In genomic region chr4:147488551-147488950, GRCh38 we compare ENCODE assay signal across 22 cellular contexts. TPM values are rescaled to one million over a fixed set of nuclear protein-coding genes. Genes with fewer than 3 reads are reported as not detected.
DNase-seq lines count a peak whose midpoint lies in the region; FAIRE-seq and TF ChIP-seq lines count a peak whose summit lies in the region.
"Had no signal": no experiment of that assay in that cellular context is flagged by ENCODE, and none has a peak within 500 bp of the region (broad histone marks: within the 10 kb centered on the region; RNA-seq: fewer than 3 reads in every experiment).

No MANE protein-coding gene starts in this region.

- H3K27ac Mint-ChIP-seq in astrocyte (ENCODE audit: unreplicated experiment) (no peak overlapping the region), immature natural killer cell (no peak overlapping the region)

- no peak for TF ChIP-seq CTCF in astrocyte (IDR thresholded peaks at IDR 0.05; ENCODE audit: insufficient read depth, low read depth, low read length)
- no peak for TF ChIP-seq CTCF in osteoblast (IDR thresholded peaks at IDR 0.05; ENCODE audit: extremely low read depth, low read depth, low read length)
- no peak for TF ChIP-seq CTCF in tibial nerve (IDR thresholded peaks at IDR 0.05)

- no peaks in the 10 kb centered on the region for H4K20me1 ChIP-seq in GM23248 (ENCODE audit: insufficient read depth)
- H4K20me1 ChIP-seq in astrocyte (ENCODE audit: insufficient read depth, low read length): no peaks in the 10 kb centered on the region
- H4K20me1 ChIP-seq in osteoblast (ENCODE audit: insufficient read depth, low read length): no peaks in the 10 kb centered on the region

- H3K27me3 Mint-ChIP-seq in astrocyte (ENCODE audit: low read depth, unreplicated experiment) (no peaks in the 10 kb centered on the region), immature natural killer cell (ENCODE audit: low read depth in 3 of 3) (peaks cover 0 to 3% (median 0%) of the 10 kb centered on the region in 3 donors)

- H3K79me2 ChIP-seq in GM23248 (ENCODE audit: insufficient read depth) (no peaks in the 10 kb centered on the region), astrocyte (ENCODE audit: insufficient read depth, low read length) (peaks cover 60% of the 10 kb centered on the region), osteoblast (ENCODE audit: insufficient read depth, low read length) (no peaks in the 10 kb centered on the region)

- H3K9me3 ChIP-seq in GM23248 (ENCODE audit: low read depth): no peaks in the 10 kb centered on the region
- H3K9me3 ChIP-seq in astrocyte (ENCODE audit: insufficient read depth, low read depth, low read length): no peaks in the 10 kb centered on the region
- no peaks in the 10 kb centered on the region for H3K9me3 ChIP-seq in osteoblast (ENCODE audit: low read depth, low read length)
- no peaks in the 10 kb centered on the region for H3K9me3 ChIP-seq in tibial nerve
- H3K9me3 ChIP-seq: MG63, Peyer's patch had no signal

- no peaks in the 10 kb centered on the region for H3F3A ChIP-seq in GM23248 (ENCODE audit: insufficient read depth)

- FAIRE-seq in astrocyte (lab: Jason Lieb, UNC): peak; percentile 54
- FAIRE-seq: GM18507, HTR-8/SVneo had no signal

- H3K9me3 Mint-ChIP-seq in astrocyte (ENCODE audit: unreplicated experiment) (peaks cover 2% of the 10 kb centered on the region), immature natural killer cell (peaks cover 0 to 8% (median 0%) of the 10 kb centered on the region in 6 donors)

- H3K27ac ChIP-seq in GM23248 (no peak overlapping the region), astrocyte (ENCODE audit: low read depth, low read length) (no peak overlapping the region), osteoblast (ENCODE audit: low read depth, low read length) (no peak overlapping the region), tibial nerve (no peak overlapping the region)
- H3K27ac ChIP-seq: Peyer's patch had no signal

- H2AFZ ChIP-seq in GM23248 (no peak overlapping the region), astrocyte (ENCODE audit: low read depth, low read length) (no peak overlapping the region), osteoblast (ENCODE audit: low read length) (no peak overlapping the region)

- WGBS in GM23248 (ENCODE audit: low coverage in 1 of 2, low lambda C conversion rate in 2 of 2, missing lambda C conversion rate in 2 of 2), 2 experiments: 52 to 59% methylated on average over 1 of the region's 1 CpG
- WGBS in tibial nerve, 2 donors: 70 to 83% methylated on average over 1 of the region's 1 CpG

- H3K36me3 ChIP-seq in GM23248 (ENCODE audit: low read depth) (no peaks in the 10 kb centered on the region), astrocyte (ENCODE audit: insufficient read depth, low read length) (peaks cover 4% of the 10 kb centered on the region), osteoblast (ENCODE audit: insufficient read depth, low read length) (no peaks in the 10 kb centered on the region), tibial nerve (no peaks in the 10 kb centered on the region)
- H3K36me3 ChIP-seq: MG63, Peyer's patch had no signal

- H3K4me1 Mint-ChIP-seq in astrocyte (ENCODE audit: low read depth, unreplicated experiment) (peaks cover 20% of the 10 kb centered on the region), immature natural killer cell (no peaks in the 10 kb centered on the region)

- TF ChIP-seq POLR2A in tibial nerve (IDR thresholded peaks at IDR 0.05): no peak

- no peak for TF ChIP-seq EP300 in tibial nerve (IDR thresholded peaks at IDR 0.05)

- H3K27me3 ChIP-seq in GM23248 (replicated peaks; ENCODE audit: insufficient read depth): no peaks in the 10 kb centered on the region
- H3K27me3 ChIP-seq in astrocyte (ENCODE audit: insufficient read depth, low read length): no peaks in the 10 kb centered on the region
- H3K27me3 ChIP-seq in osteoblast (ENCODE audit: insufficient read depth, low read length): no peaks in the 10 kb centered on the region
- H3K27me3 ChIP-seq in tibial nerve: no peaks in the 10 kb centered on the region
- H3K27me3 ChIP-seq: MG63, Peyer's patch had no signal

- H3K4me1 ChIP-seq in GM23248 (ENCODE audit: insufficient read depth) (peaks cover 8% of the 10 kb centered on the region), astrocyte (ENCODE audit: insufficient read depth, low read length) (peaks cover 24% of the 10 kb centered on the region), osteoblast (ENCODE audit: insufficient read depth, low read length) (peaks cover 13% of the 10 kb centered on the region), tibial nerve (no peaks in the 10 kb centered on the region)
- H3K4me1 ChIP-seq: Peyer's patch had no signal

- DNase-seq in GM23248 (peak; percentile 11), astrocyte (ENCODE audit: low read depth) (peak; percentile 42), fibroblast of peridontal ligament (ENCODE audit: extremely low read depth) (peak; percentile 18), osteoblast (ENCODE audit: insufficient read length, low spot score, missing footprints) (peak; percentile 27), cerebellum (ENCODE audit: low spot score) (no peak), RKO (ENCODE audit: low spot score) (no peak), immature natural killer cell (no peak), tibial nerve (ENCODE audit: low spot score in 2 of 2) (no peak)
- DNase-seq: Calu3, DMS79 treated with DMSO at 0.1 percent for 48 hours, H7, KG1, MG63, NCI-H1694, NCI-H2029 treated with DMSO at 0.1 percent for 48 hours, NCI-H446 treated with DMSO at 0.1 percent for 48 hours, NCI-H526 treated with DMSO at 0.1 percent for 48 hours, OCI-M1, Peyer's patch, SIG-M5 had no signal

- no peaks in the 10 kb centered on the region for H3K9me2 ChIP-seq in GM23248 (ENCODE audit: insufficient read depth)

- H3K4me3 ChIP-seq in GM23248 (no peak overlapping the region), astrocyte (ENCODE audit: insufficient read depth, low read depth, low read length) (no peak overlapping the region), osteoblast (ENCODE audit: insufficient read depth, low read length) (no peak overlapping the region), tibial nerve (no peak overlapping the region)
- H3K4me3 ChIP-seq: MG63, Peyer's patch had no signal

- H3K4me3 Mint-ChIP-seq in astrocyte (ENCODE audit: unreplicated experiment) (no peak overlapping the region), immature natural killer cell (no peak overlapping the region)

- no peak overlapping the region for H3K9ac ChIP-seq in GM23248
- H3K9ac ChIP-seq in astrocyte (ENCODE audit: low read length): no peak overlapping the region

- in situ Hi-C loops in GM23248 (cut with MboI): no loop called here

- H3K36me3 Mint-ChIP-seq in astrocyte (ENCODE audit: low read depth, unreplicated experiment) (no peaks in the 10 kb centered on the region), immature natural killer cell (no peaks in the 10 kb centered on the region)

- H3K4me2 ChIP-seq in GM23248 (ENCODE audit: unreplicated experiment) (no peak overlapping the region), astrocyte (ENCODE audit: low read length) (no peak overlapping the region), osteoblast (ENCODE audit: insufficient read depth, low read length) (no peak overlapping the region)

RNA-seq across cellular contexts. Expression of gene EDNRA, which starts 7.7 kb away (rescaled TPM):
- total RNA-seq in GM23248 (2014; rRNA removed; shearing (Covaris generic)): 0.63 and 0.86 TPM in 2 replicates
- 0.48 and 0.68 TPM in 2 replicates for polyA plus RNA-seq in GM23248 (2016; fragmentation: Nextera tagmentation; extraction: Ambion mirVana)
- total RNA-seq in astrocyte: 6.4 and 9.3 TPM in 2 replicates
- 6.2 and 9.4 TPM in 2 replicates for total RNA-seq in osteoblast
- total RNA-seq in cerebellum: 10.5 TPM
- polyA plus RNA-seq in immature natural killer cell: not detected
- total RNA-seq in tibial nerve: 10 to 100 TPM; 12.7 to 25.5 (median 19.4) TPM

Comparison
In these comparisons a context has a peak if more than half of its experiments do, and no peak if none do; other contexts are left out.
1. DNase-seq: peak in GM23248 (single experiment), astrocyte (single experiment), fibroblast of peridontal ligament (single experiment) and osteoblast (single experiment); none in cerebellum (single experiment), RKO (single experiment), immature natural killer cell (0 of 3) and tibial nerve (0 of 2).